7 cellular contexts compared by ENCODE assay signal in the genomic region with DNA sequence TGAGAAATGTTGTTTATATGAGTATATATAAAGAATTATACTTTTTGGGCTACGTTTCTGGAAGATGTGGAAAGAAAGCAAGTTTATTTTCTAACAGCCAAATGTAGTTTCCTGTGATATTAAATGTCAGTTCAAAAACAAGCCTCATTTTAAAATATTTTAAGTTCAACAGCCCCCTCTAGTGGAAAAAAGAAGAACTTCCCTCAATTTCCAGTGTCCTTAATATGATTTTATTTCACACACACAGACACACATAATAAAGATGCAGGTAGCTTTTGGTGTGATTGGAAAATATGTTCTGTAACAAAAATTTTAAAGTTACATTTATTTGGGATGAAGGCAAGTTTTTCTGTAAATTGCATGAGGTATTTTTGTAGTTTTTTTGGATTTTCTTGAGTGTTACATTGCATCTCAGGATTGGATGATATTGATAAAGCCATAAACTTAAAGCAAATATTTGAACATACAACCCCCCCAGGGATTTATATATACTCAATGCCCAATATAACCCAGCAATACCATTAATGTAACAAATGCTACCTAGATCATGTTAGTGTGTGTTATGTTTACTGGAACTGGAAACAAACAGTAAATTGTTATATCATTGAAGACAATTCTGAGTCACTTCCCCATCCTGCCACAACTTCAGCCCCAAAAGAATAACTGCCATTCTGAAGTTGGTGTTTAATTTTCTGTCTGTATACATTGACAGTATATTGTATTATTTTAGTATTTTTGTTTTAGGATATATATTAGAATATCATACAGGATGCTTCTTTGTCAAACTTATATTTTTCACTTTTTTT. TPM values are rescaled to one million over a fixed set of nuclear protein-coding genes. Genes with fewer than 3 reads are reported as not detected.
A peak's percentile ranks its signal among the peaks of the same experiment; 100 is the strongest.
DNase-seq lines count a peak whose midpoint lies in the region; ATAC-seq lines count a peak whose summit lies in the region.

No MANE protein-coding gene starts in this region.

- in situ Hi-C loops in G401 (cut with HindIII; ENCODE audit: low sequenced_read_pairs), result no loop called here

- DNase-seq in G401 (ENCODE audit: low spot score) (peak; percentile 63), NCI-H748 (lab: John Stamatoyannopoulos, UW; ENCODE audit: unreplicated experiment) (peak; percentile 61), cerebellar cortex (ENCODE audit: low spot score) (peak; percentile 66), medulla oblongata (ENCODE audit: extremely low spot score) (peak; percentile 77), sciatic nerve (ENCODE audit: low spot score) (no peak)

- ATAC-seq in HG02885 (IDR thresholded peaks at IDR 0.05; ENCODE audit: poor library complexity, unreplicated experiment), result peak; percentile 57
- ATAC-seq in GM21360 (IDR thresholded peaks at IDR 0.05; ENCODE audit: unreplicated experiment), result no peak
- no peak for ATAC-seq in sciatic nerve

- intact Hi-C loops in sciatic nerve (cut with DNase I), result no loop called here

RNA-seq across cellular contexts. Expression of gene CCDC171, which starts 54.0 kb away (rescaled TPM):
- total RNA-seq in G401 (2014; rRNA removed; shearing (Covaris generic)), result 0.55 and 2.4 TPM in 2 replicates
- total RNA-seq in sciatic nerve, result 27.1 TPM
